In genomic region chr3:6867269-6867668, GRCh38 we compare ENCODE assay signal across 22 cellular contexts. TPM values are rescaled to one million over a fixed set of nuclear protein-coding genes. Genes with fewer than 3 reads are reported as not detected.
"Had no signal": no experiment of that assay in that cellular context is flagged by ENCODE, and none has a peak within 500 bp of the region (broad histone marks: within the 10 kb centered on the region; RNA-seq: fewer than 3 reads in every experiment).

No MANE protein-coding gene starts in this region.

- H3K9ac ChIP-seq: KMS-11 had no signal

- H3K27ac Mint-ChIP-seq: IgD-negative memory B cell had no signal

- DNase-seq: Kasumi-1, MM.1S, NCI-H1092 treated with DMSO at 0.1 percent for 48 hours, NCI-H1436, NCI-H187, NCI-H2029, NCI-H2081 treated with DMSO at 0.1 percent for 48 hours, NCI-H2227 treated with DMSO at 0.1 percent for 48 hours, NCI-H524, NCI-H526 treated with DMSO at 0.1 percent for 48 hours, NCI-H774, PC-3, SHP77, SW 1271 had no signal

- H3K36me3 Mint-ChIP-seq: IgD-negative memory B cell had no signal

- H3K4me3 Mint-ChIP-seq: IgD-negative memory B cell had no signal

- H3K4me3 ChIP-seq: K562 had no signal

- H3K4me2 ChIP-seq: KMS-11 had no signal

- H3K27ac ChIP-seq: HL-60, KMS-11, RWPE1 had no signal

RNA-seq across cellular contexts. Expression of gene GRM7, which starts 6.4 kb away (rescaled TPM):
- total RNA-seq: K562, M059J, NCI-H460, OCI-LY7, PC-3 had no signal
- polyA plus RNA-seq: IgD-negative memory B cell, K562 had no signal
